Comparison of ENCODE assay signal across 20 cellular contexts in the genomic region with DNA sequence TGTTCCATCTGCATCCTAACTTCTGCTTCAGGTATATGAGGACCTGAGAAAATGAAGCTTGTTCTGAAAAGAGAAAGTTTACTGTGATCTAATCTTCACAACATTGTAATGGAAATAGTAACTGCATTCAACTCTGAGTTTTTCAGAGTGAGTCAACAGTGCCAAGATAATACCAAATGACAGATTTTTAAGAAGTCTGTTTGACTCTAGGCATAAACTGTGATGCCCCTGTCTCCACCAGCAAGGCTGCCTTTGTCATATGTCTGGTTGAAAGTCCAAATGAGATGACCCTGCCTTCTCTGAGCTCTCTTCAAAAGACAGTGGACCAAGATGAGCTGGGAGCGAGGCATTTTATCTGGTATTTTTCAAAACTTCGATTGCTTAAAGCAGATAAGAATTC. TPM values are rescaled to one million over a fixed set of nuclear protein-coding genes. Genes with fewer than 3 reads are reported as not detected.
DNase-seq lines count a peak whose midpoint lies in the region; ATAC-seq and TF ChIP-seq lines count a peak whose summit lies in the region.
"Had no signal": no experiment of that assay in that cellular context is flagged by ENCODE, and none has a peak within 500 bp of the region (broad histone marks: within the 10 kb centered on the region; RNA-seq: fewer than 3 reads in every experiment).

No MANE protein-coding gene starts in this region.

- peak overlapping the region; percentile 94 for H3K27ac Mint-ChIP-seq in activated naive CD4-positive, alpha-beta T cell treated with anti-CD3 and anti-CD28 coated beads, Interleukin-2, amount 50 U/mL, for 24 hours
- H3K27ac Mint-ChIP-seq in activated naive CD4-positive, alpha-beta T cell treated with anti-CD3 and anti-CD28 coated beads, Interleukin-2, amount 10 ng/mL, durations not matched to agents 7 days and 5 days = no peak overlapping the region
- H3K27ac Mint-ChIP-seq in endodermal cell (no peak overlapping the region), osteocyte (ENCODE audit: unreplicated experiment) (no peak overlapping the region)
- H3K27ac Mint-ChIP-seq in stimulated activated naive CD8-positive, alpha-beta T cell treated with anti-CD3 and anti-CD28 coated beads, Interleukin-15, amount 100 ng/mL, for 72 hours = no peak overlapping the region
- H3K27ac Mint-ChIP-seq: CD4-positive, alpha-beta T cell had no signal

- peaks cover 85% of the 10 kb centered on the region for H3K36me3 ChIP-seq in endodermal cell (ENCODE audit: control insufficient read depth, insufficient read depth, low read length)
- H3K36me3 ChIP-seq: BE2C, HAP-1 had no signal

- no peak overlapping the region for H3K9ac ChIP-seq in endodermal cell (ENCODE audit: extremely low read depth, low read length, poor library complexity, severe bottlenecking)
- H3K9ac ChIP-seq: GM23248 had no signal

- peaks cover 91% of the 10 kb centered on the region for H3K9me3 ChIP-seq in endodermal cell (ENCODE audit: control insufficient read depth, low read length)
- H3K9me3 ChIP-seq: BE2C, HAP-1 had no signal

- no peaks in the 10 kb centered on the region for H3K27me3 Mint-ChIP-seq in activated naive CD4-positive, alpha-beta T cell treated with anti-CD3 and anti-CD28 coated beads, Interleukin-2, amount 50 U/mL, for 24 hours
- H3K27me3 Mint-ChIP-seq in activated naive CD4-positive, alpha-beta T cell treated with anti-CD3 and anti-CD28 coated beads, Interleukin-2, amount 10 ng/mL, durations not matched to agents 7 days and 5 days = peaks cover 3% of the 10 kb centered on the region
- H3K27me3 Mint-ChIP-seq in endodermal cell (ENCODE audit: insufficient read depth) (no peaks in the 10 kb centered on the region), osteocyte (ENCODE audit: unreplicated experiment) (peaks cover 26% of the 10 kb centered on the region)
- no peaks in the 10 kb centered on the region for H3K27me3 Mint-ChIP-seq in stimulated activated naive CD8-positive, alpha-beta T cell treated with anti-CD3 and anti-CD28 coated beads, Interleukin-15, amount 100 ng/mL, for 72 hours
- H3K27me3 Mint-ChIP-seq: CD4-positive, alpha-beta T cell had no signal

- H3K4me1 Mint-ChIP-seq in activated naive CD4-positive, alpha-beta T cell treated with anti-CD3 and anti-CD28 coated beads, Interleukin-2, amount 50 U/mL, for 24 hours = peaks cover 67% of the 10 kb centered on the region
- peaks cover 3% of the 10 kb centered on the region for H3K4me1 Mint-ChIP-seq in activated naive CD4-positive, alpha-beta T cell treated with anti-CD3 and anti-CD28 coated beads, Interleukin-2, amount 10 ng/mL, durations not matched to agents 7 days and 5 days
- H3K4me1 Mint-ChIP-seq in endodermal cell (peaks cover 10% of the 10 kb centered on the region), osteocyte (ENCODE audit: unreplicated experiment) (no peaks in the 10 kb centered on the region)
- H3K4me1 Mint-ChIP-seq in stimulated activated naive CD8-positive, alpha-beta T cell treated with anti-CD3 and anti-CD28 coated beads, Interleukin-15, amount 100 ng/mL, for 72 hours = peaks cover 54% of the 10 kb centered on the region

- peaks cover 12% of the 10 kb centered on the region for H3K9me3 Mint-ChIP-seq in activated naive CD4-positive, alpha-beta T cell treated with anti-CD3 and anti-CD28 coated beads, Interleukin-2, amount 50 U/mL, for 24 hours
- H3K9me3 Mint-ChIP-seq in activated naive CD4-positive, alpha-beta T cell treated with anti-CD3 and anti-CD28 coated beads, Interleukin-2, amount 10 ng/mL, durations not matched to agents 7 days and 5 days = peaks cover 23% of the 10 kb centered on the region
- H3K9me3 Mint-ChIP-seq in endodermal cell (peaks cover 58% of the 10 kb centered on the region), osteocyte (ENCODE audit: unreplicated experiment) (peaks cover 8% of the 10 kb centered on the region)
- peaks cover 32 to 51% of the 10 kb centered on the region in 2 donors for H3K9me3 Mint-ChIP-seq in stimulated activated naive CD8-positive, alpha-beta T cell treated with anti-CD3 and anti-CD28 coated beads, Interleukin-15, amount 100 ng/mL, for 72 hours

- H3K27ac ChIP-seq in endodermal cell (ENCODE audit: low read depth, low read length) = no peak overlapping the region
- H3K27ac ChIP-seq: GM23248, HL-60 had no signal

- H3K27me3 ChIP-seq in endodermal cell (ENCODE audit: control insufficient read depth, insufficient read depth, low read length, poor library complexity, severe bottlenecking) = no peaks in the 10 kb centered on the region
- H3K27me3 ChIP-seq: BE2C had no signal

- CTCF ChIA-PET in activated naive CD4-positive, alpha-beta T cell treated with anti-CD3 and anti-CD28 coated beads, Interleukin-2, amount 10 ng/mL, durations not matched to agents 7 days and 5 days (lab: Charles Lee) = interaction anchor here (0.6 to 1.3 kb wide), 3 partner anchors 29 to 910 kb away, joined by 3 to 4 read pairs (median 4); no protein-coding TSS in a partner anchor

- H3K36me3 Mint-ChIP-seq in activated naive CD4-positive, alpha-beta T cell treated with anti-CD3 and anti-CD28 coated beads, Interleukin-2, amount 50 U/mL, for 24 hours = peaks cover 10% of the 10 kb centered on the region
- H3K36me3 Mint-ChIP-seq in activated naive CD4-positive, alpha-beta T cell treated with anti-CD3 and anti-CD28 coated beads, Interleukin-2, amount 10 ng/mL, durations not matched to agents 7 days and 5 days = no peaks in the 10 kb centered on the region
- H3K36me3 Mint-ChIP-seq in endodermal cell (ENCODE audit: low read depth) (peaks cover 92% of the 10 kb centered on the region), osteocyte (ENCODE audit: unreplicated experiment) (peaks cover 5% of the 10 kb centered on the region)

- H3K4me3 ChIP-seq in endodermal cell (ENCODE audit: low read length) = peak overlapping the region; percentile 22
- H3K4me3 ChIP-seq: GM23248, HAP-1 had no signal

- ATAC-seq in stimulated activated naive CD8-positive, alpha-beta T cell treated with anti-CD3 and anti-CD28 coated beads, Interleukin-15, amount 100 ng/mL, for 72 hours = peak; percentile 76

- peak; percentile 37 for DNase-seq in activated CD4-positive, alpha-beta T cell treated with anti-CD3 and anti-CD28 coated beads for 48 hours
- DNase-seq in activated CD4-positive, alpha-beta T cell treated with anti-CD3 and anti-CD28 coated beads for 1 hour = no peak
- DNase-seq in activated naive CD4-positive, alpha-beta T cell treated with anti-CD3 and anti-CD28 coated beads, Interleukin-2, amount 10 ng/mL, durations not matched to agents 7 days and 5 days = no peak
- DNase-seq in endodermal cell = no peak
- DNase-seq in stimulated activated naive CD8-positive, alpha-beta T cell treated with anti-CD3 and anti-CD28 coated beads, Interleukin-15, amount 100 ng/mL, for 72 hours = no peak
- no peak for DNase-seq in osteocyte (ENCODE audit: extremely low spot score, unreplicated experiment)
- DNase-seq in activated gamma-delta T cell (lab: John Stamatoyannopoulos, UW) = no peak
- DNase-seq: BE2C; CD4-positive, alpha-beta T cell; GF-D8; GM23248; NCI-H1417 treated with DMSO at 0.1 percent for 48 hours; NCI-H187 treated with DMSO at 0.1 percent for 48 hours; NCI-H2227 treated with DMSO at 0.1 percent for 48 hours; NCI-H510A treated with DMSO at 0.1 percent for 48 hours; NCI-H774 had no signal

- TF ChIP-seq CTCF in endodermal cell (conservative IDR thresholded peaks at IDR 0.05) = no peak
- TF ChIP-seq CTCF in osteocyte (IDR thresholded peaks at IDR 0.05) = no peak

- peaks cover 3% of the 10 kb centered on the region for H3K4me1 ChIP-seq in endodermal cell (ENCODE audit: control insufficient read depth, insufficient read depth, low read length)
- H3K4me1 ChIP-seq: BE2C, HAP-1 had no signal

- 92 to 100% methylated on average over 2 of the region's 2 CpGs for WGBS in endodermal cell (ENCODE audit: insufficient coverage in 1 of 2, insufficient read length in 1 of 2), 2 experiments

- H3K4me3 Mint-ChIP-seq in activated naive CD4-positive, alpha-beta T cell treated with anti-CD3 and anti-CD28 coated beads, Interleukin-2, amount 50 U/mL, for 24 hours = peak overlapping the region; percentile 69
- H3K4me3 Mint-ChIP-seq in activated naive CD4-positive, alpha-beta T cell treated with anti-CD3 and anti-CD28 coated beads, Interleukin-2, amount 10 ng/mL, durations not matched to agents 7 days and 5 days = no peak overlapping the region
- H3K4me3 Mint-ChIP-seq in endodermal cell (no peak overlapping the region), osteocyte (ENCODE audit: unreplicated experiment) (no peak overlapping the region)
- H3K4me3 Mint-ChIP-seq in stimulated activated naive CD8-positive, alpha-beta T cell treated with anti-CD3 and anti-CD28 coated beads, Interleukin-15, amount 100 ng/mL, for 72 hours = no peak overlapping the region
- H3K4me3 Mint-ChIP-seq: CD4-positive, alpha-beta T cell had no signal

RNA-seq across cellular contexts. Expression of a gene that starts 44.8 kb away (rescaled TPM):
- 10 to 100 TPM; 10.5 to 18.0 TPM for total RNA-seq in endodermal cell
- polyA plus RNA-seq in endodermal cell (2013, experiment 1 of 2) = 31.3 TPM
- polyA plus RNA-seq in endodermal cell (2013, experiment 2 of 2) = 31.5 TPM
- 20.6 and 24.3 TPM in 2 replicates for total RNA-seq in osteocyte

RNA-seq across cellular contexts. Expression of a gene that starts 45.7 kb away (rescaled TPM):
- total RNA-seq in endodermal cell (1 to 10 TPM in 1 of 2 donors, under 1 TPM in 1; 0.55 to 1.1 TPM), osteocyte (2.3 and 2.9 TPM in 2 replicates)
- 1.7 TPM for polyA plus RNA-seq in endodermal cell (2013, experiment 1 of 2)
- 2.0 TPM for polyA plus RNA-seq in endodermal cell (2013, experiment 2 of 2)
- total RNA-seq: OCI-LY7 had no signal
- polyA plus RNA-seq: GM23248 had no signal
